In genomic region chr4:82543131-82543530, GRCh38 we compare ENCODE assay signal across 18 cellular contexts.
"Had no signal": no experiment of that assay in that cellular context is flagged by ENCODE, and none has a peak within 500 bp of the region (broad histone marks: within the 10 kb centered on the region; RNA-seq: fewer than 3 reads in every experiment).

No MANE protein-coding gene starts in this region.

- H3K4me3 ChIP-seq: esophagus muscularis mucosa, gastrocnemius medialis, heart right ventricle, left ventricle myocardium inferior, lower lobe of right lung, sigmoid colon, skin epidermis, testis, transverse colon had no signal

- H3K36me3 ChIP-seq: esophagus muscularis mucosa, gastrocnemius medialis, heart right ventricle, left ventricle myocardium inferior, lower lobe of right lung, sigmoid colon, transverse colon had no signal

- H3K27me3 ChIP-seq: esophagus muscularis mucosa, gastrocnemius medialis, heart right ventricle, sigmoid colon, testis, transverse colon had no signal

- H3K27ac ChIP-seq: epithelial cell of prostate, esophagus muscularis mucosa, gastrocnemius medialis, heart right ventricle, left ventricle myocardium inferior, lower lobe of right lung, sigmoid colon, skin epidermis, testis, transverse colon had no signal

- ATAC-seq: effector memory CD8-positive, alpha-beta T cell; gastrocnemius medialis; heart right ventricle; lower lobe of right lung; natural killer cell; stimulated activated naive B cell treated with anti-CD40 and anti-IgM and Interleukin-4, amounts not matched to agents 10 μg/mL and 1 μg/mL and 100 μg/mL, for 72 hours; stimulated activated naive CD8-positive, alpha-beta T cell treated with anti-CD3 and anti-CD28 coated beads, Interleukin-15, amount 100 ng/mL, for 72 hours had no signal

- H3K9me3 ChIP-seq: esophagus muscularis mucosa, gastrocnemius medialis, lower lobe of right lung, sigmoid colon, testis, transverse colon had no signal

- DNase-seq: effector memory CD8-positive, alpha-beta T cell; gastrocnemius medialis; heart right ventricle; hypothalamus; left ventricle myocardium inferior; lower lobe of right lung; natural killer cell; posterior cingulate gyrus; sigmoid colon; stimulated activated CD4-positive, alpha-beta T cell treated with anti-CD3 and anti-CD28 coated beads, Interleukin-2, amount 100 ng/mL, for 24 hours; stimulated activated CD4-positive, alpha-beta T cell treated with anti-CD3 and anti-CD28 coated beads, Interleukin-4, amount 100 ng/mL, for 4 hours; stimulated activated naive B cell treated with anti-CD40 and anti-IgM and Interleukin-4, amounts not matched to agents 10 μg/mL and 1 μg/mL and 100 μg/mL, for 72 hours; stimulated activated naive CD8-positive, alpha-beta T cell treated with anti-CD3 and anti-CD28 coated beads, Interleukin-15, amount 100 ng/mL, for 72 hours; testis; transverse colon had no signal

- H3K4me1 ChIP-seq: esophagus muscularis mucosa, gastrocnemius medialis, heart right ventricle, left ventricle myocardium inferior, lower lobe of right lung, sigmoid colon, testis, transverse colon had no signal
